1 cellular context compared by ENCODE assay signal in genomic region chr3:69095636-69096035, GRCh38.
TF ChIP-seq lines count a peak whose summit lies in the region.

No MANE protein-coding gene starts in this region.

TF ChIP-seq in K562, 482 proteins besides CTCF, POLR2A, EP300 and RAD21 (continued from another document and continues in another):
- TF ChIP-seq PATZ1 (CRISPR knock-in tag; IDR thresholded peaks at IDR 0.05; ENCODE audit: borderline replicate concordance), result no peak
- no peak for TF ChIP-seq STAT5B (CRISPR knock-in tag; IDR thresholded peaks at IDR 0.05)
- no peak for TF ChIP-seq HDAC6 (IDR thresholded peaks at IDR 0.05; ENCODE audit: low read depth, low read length)
- TF ChIP-seq CUX1 (CRISPR knock-in tag; IDR thresholded peaks at IDR 0.05), result no peak
- TF ChIP-seq CEBPG (CRISPR knock-in tag; IDR thresholded peaks at IDR 0.05), result no peak
- no peak for TF ChIP-seq CEBPG (tag; conservative IDR thresholded peaks at IDR 0.05 in 1 of 2, IDR thresholded peaks at IDR 0.05 in 1 of 2)
- TF ChIP-seq TAL1 (IDR thresholded peaks at IDR 0.05), result peak; percentile 34; the same call in 1 of the 2 replicates
- TF ChIP-seq FOXA3 (CRISPR knock-in tag; conservative IDR thresholded peaks at IDR 0.05 in 1 of 2, IDR thresholded peaks at IDR 0.05 in 1 of 2), result peak in 1 of 2 experiments; percentile 50; a peak in 2 of 4 replicates
- TF ChIP-seq HES1 (IDR thresholded peaks at IDR 0.05; ENCODE audit: low read depth), result peak; percentile 62; the same call in 1 of the 2 replicates
- no peak for TF ChIP-seq KLF10 (CRISPR knock-in tag; IDR thresholded peaks at IDR 0.05)
- TF ChIP-seq RBM14 (IDR thresholded peaks at IDR 0.05; ENCODE audit: borderline replicate concordance, insufficient read depth, low read depth, low read length), result no peak
- no peak; the same call in 1 of the 2 replicates for TF ChIP-seq LEF1 (IDR thresholded peaks at IDR 0.05)
- TF ChIP-seq FOXK2 (conservative IDR thresholded peaks at IDR 0.05 in 1 of 2, IDR thresholded peaks at IDR 0.05 in 1 of 2; ENCODE audit: low read depth in 2 of 2), result peak; percentile 60; a peak in 3 of 4 replicates
- peak; percentile 52; the same call in 1 of the 2 replicates for TF ChIP-seq TEAD4 (IDR thresholded peaks at IDR 0.05; ENCODE audit: low read length)
- TF ChIP-seq TEAD4 (CRISPR knock-in tag; IDR thresholded peaks at IDR 0.05; ENCODE audit: borderline replicate concordance), result no peak
- no peak for TF ChIP-seq ZNF583 (CRISPR knock-in tag; IDR thresholded peaks at IDR 0.05)
- TF ChIP-seq ATF2 (CRISPR knock-in tag; IDR thresholded peaks at IDR 0.05), result no peak
- no peak for TF ChIP-seq BACH1 (tag; IDR thresholded peaks at IDR 0.05)
- peak; percentile 68 for TF ChIP-seq ARID1B (IDR thresholded peaks at IDR 0.05)
- no peak for TF ChIP-seq XRCC3 (IDR thresholded peaks at IDR 0.05)
- peak; percentile 95 for TF ChIP-seq NFATC3 (IDR thresholded peaks at IDR 0.05)
- 0 out of 2 replicates have a peak, but pooled peaks have one; percentile 43 for TF ChIP-seq ZBTB9 (CRISPR knock-in tag; IDR thresholded peaks at IDR 0.05)
- TF ChIP-seq SIN3B (IDR thresholded peaks at IDR 0.05; ENCODE audit: low read depth), result no peak
- TF ChIP-seq ZNF696 (CRISPR knock-in tag; conservative IDR thresholded peaks at IDR 0.05), result no peak
- no peak for TF ChIP-seq SAP30 (IDR thresholded peaks at IDR 0.05; ENCODE audit: borderline replicate concordance, insufficient read depth, low read depth, low read length, poor library complexity, severe bottlenecking)
- TF ChIP-seq PKNOX1 (IDR thresholded peaks at IDR 0.05), result peak; percentile 72
- TF ChIP-seq TCF15 (CRISPR knock-in tag; IDR thresholded peaks at IDR 0.05), result no peak
- TF ChIP-seq ZFX (CRISPR knock-in tag; IDR thresholded peaks at IDR 0.05), result no peak
- no peak for TF ChIP-seq TRIM24 (IDR thresholded peaks at IDR 0.05)
- no peak for TF ChIP-seq BCLAF1 (IDR thresholded peaks at IDR 0.05; ENCODE audit: borderline replicate concordance in 1 of 2, control insufficient read depth in 1 of 2, low read depth in 2 of 2, low read length in 1 of 2)
- no peak for TF ChIP-seq CEBPB (tag; IDR thresholded peaks at IDR 0.05)
- TF ChIP-seq CSDE1 (IDR thresholded peaks at IDR 0.05), result no peak
- TF ChIP-seq RNF2 (IDR thresholded peaks at IDR 0.05), result no peak
- TF ChIP-seq RNF219 (CRISPR knock-in tag; IDR thresholded peaks at IDR 0.05), result no peak
